Comparison of ENCODE assay signal across 8 cellular contexts in the genomic region with DNA sequence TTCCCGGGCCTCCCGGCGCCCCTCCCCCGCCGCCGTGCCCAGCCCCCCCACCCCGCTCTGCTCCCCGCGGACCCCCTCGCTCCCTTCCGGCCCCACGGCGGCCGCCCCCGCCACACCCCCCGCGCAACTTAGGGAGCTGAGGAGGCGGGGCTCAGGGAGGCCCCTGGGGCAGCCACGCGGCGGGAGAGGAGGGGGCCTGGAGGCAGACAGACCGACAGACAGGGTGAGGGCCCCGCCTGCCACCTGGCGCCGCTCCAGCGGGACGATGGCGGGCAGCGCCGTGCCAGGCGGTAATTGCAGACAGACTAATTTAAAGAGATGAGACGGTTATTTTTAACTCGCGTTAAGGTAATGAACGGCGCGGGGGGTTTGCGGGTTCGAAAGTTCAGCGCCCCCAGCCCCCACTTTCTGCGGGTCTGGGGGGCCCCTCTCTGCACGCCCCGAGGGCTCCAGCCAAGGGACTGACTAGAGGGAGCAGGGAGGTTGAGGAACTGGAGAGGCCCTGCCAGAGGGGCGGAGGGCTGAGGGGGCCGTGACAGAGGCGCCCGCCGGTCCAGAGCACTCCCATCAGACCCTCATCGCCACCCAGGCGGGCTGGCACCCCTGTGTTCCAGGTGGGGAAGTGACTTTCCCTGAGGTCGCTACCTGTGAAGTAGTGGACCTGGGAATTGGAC. TPM values are rescaled to one million over a fixed set of nuclear protein-coding genes. Genes with fewer than 3 reads are reported as not detected.
DNase-seq lines count a peak whose midpoint lies in the region; ATAC-seq and TF ChIP-seq lines count a peak whose summit lies in the region.

No MANE protein-coding gene starts in this region.

- intact Hi-C loops in colonic mucosa (cut with DNase I): no loop called here

- H3K9me3 ChIP-seq in colonic mucosa (no peaks in the 10 kb centered on the region), osteoblast (ENCODE audit: low read depth, low read length) (no peaks in the 10 kb centered on the region)

- peak; percentile 73 for DNase-seq in NCI-H82 (lab: John Stamatoyannopoulos, UW)
- DNase-seq in NCI-H82 treated with DMSO at 0.1 percent for 48 hours (lab: John Stamatoyannopoulos, UW; ENCODE audit: unreplicated experiment): no peak
- peak; percentile 85 for DNase-seq in RPMI8226
- peak; percentile 38 for DNase-seq in colonic mucosa
- peak; percentile 66 for DNase-seq in osteoblast (ENCODE audit: insufficient read length, low spot score, missing footprints)
- DNase-seq in DMS114 treated with DMSO at 0.1 percent for 48 hours (lab: John Stamatoyannopoulos, UW; ENCODE audit: unreplicated experiment): no peak
- DNase-seq in KG1 (lab: John Stamatoyannopoulos, UW): no peak

- H3K79me2 ChIP-seq in osteoblast (ENCODE audit: insufficient read depth, low read length): no peaks in the 10 kb centered on the region

- peaks cover 13% of the 10 kb centered on the region for H4K20me1 ChIP-seq in osteoblast (ENCODE audit: insufficient read depth, low read length)

- peak overlapping the region; percentile 40 for H3K4me3 ChIP-seq in colonic mucosa
- no peak overlapping the region for H3K4me3 ChIP-seq in osteoblast (ENCODE audit: insufficient read depth, low read length)

- no peak overlapping the region for H3K27ac ChIP-seq in colonic mucosa
- no peak overlapping the region for H3K27ac ChIP-seq in osteoblast (ENCODE audit: low read depth, low read length)

- ATAC-seq in HG02840 (IDR thresholded peaks at IDR 0.05; ENCODE audit: low FRiP score, unreplicated experiment): no peak

- peak overlapping the region; percentile 23 for H3K4me2 ChIP-seq in osteoblast (ENCODE audit: insufficient read depth, low read length)

- H3K4me1 ChIP-seq in colonic mucosa (peaks cover 9% of the 10 kb centered on the region), osteoblast (ENCODE audit: insufficient read depth, low read length) (peaks cover 2% of the 10 kb centered on the region)

- H3K36me3 ChIP-seq in colonic mucosa (no peaks in the 10 kb centered on the region), osteoblast (ENCODE audit: insufficient read depth, low read length) (no peaks in the 10 kb centered on the region)

- peak overlapping the region in 1 of 2 donors; percentile 53 for H3K9ac ChIP-seq in colonic mucosa (ENCODE audit: low read depth in 2 of 2, low read length in 2 of 2)

- TF ChIP-seq CTCF in colonic mucosa (IDR thresholded peaks at IDR 0.05) (no peak), osteoblast (IDR thresholded peaks at IDR 0.05; ENCODE audit: extremely low read depth, low read depth, low read length) (no peak)

- peaks cover 31% of the 10 kb centered on the region for H3K27me3 ChIP-seq in colonic mucosa
- H3K27me3 ChIP-seq in osteoblast (ENCODE audit: insufficient read depth, low read length): peaks cover 69% of the 10 kb centered on the region

- no peak overlapping the region for H2AFZ ChIP-seq in osteoblast (ENCODE audit: low read length)

RNA-seq across cellular contexts. Expression of a gene that starts 5.3 kb away (rescaled TPM):
- under 1 TPM; 0.56 to 0.59 TPM for total RNA-seq in colonic mucosa
- total RNA-seq in osteoblast: not detected in 2 replicates

Comparison
In these comparisons a context has a peak if more than half of its experiments do, and no peak if none do; other contexts are left out.
1. DNase-seq: peak in NCI-H82 (single experiment), RPMI8226 (single experiment), colonic mucosa (single experiment) and osteoblast (single experiment); none in NCI-H82 treated with DMSO at 0.1 percent for 48 hours (single experiment), DMS114 treated with DMSO at 0.1 percent for 48 hours (single experiment) and KG1 (single experiment).